15 cellular contexts compared by ENCODE assay signal in the genomic region with DNA sequence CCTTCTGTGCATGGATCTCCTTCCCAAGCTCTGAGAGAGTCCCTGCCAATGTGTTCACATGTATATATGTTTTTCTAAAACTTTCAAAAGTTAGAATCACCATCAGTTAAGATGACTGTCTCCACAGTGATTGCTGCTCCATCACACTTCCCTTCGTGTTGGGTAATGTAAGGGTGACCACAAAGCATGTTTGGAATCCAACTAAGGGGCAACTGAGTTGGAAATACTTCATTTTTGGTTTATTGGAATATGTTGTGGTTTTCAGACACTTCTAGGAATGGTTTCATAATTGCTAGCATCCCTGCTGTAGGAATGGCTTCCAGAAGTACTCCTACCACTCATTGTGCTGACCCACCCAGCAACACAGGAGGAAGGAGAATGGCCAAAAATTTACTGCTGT.
DNase-seq lines count a peak whose midpoint lies in the region; ATAC-seq and TF ChIP-seq lines count a peak whose summit lies in the region.
"Had no signal": no experiment of that assay in that cellular context is flagged by ENCODE, and none has a peak within 500 bp of the region (broad histone marks: within the 10 kb centered on the region; RNA-seq: fewer than 3 reads in every experiment).

No MANE protein-coding gene starts in this region.

- peak; percentile 29 for DNase-seq in Caki2 (ENCODE audit: low read depth)
- peak; percentile 92 for DNase-seq in M059J (ENCODE audit: low read depth)
- peak; percentile 87 for DNase-seq in choroid plexus epithelial cell (ENCODE audit: low read depth)
- DNase-seq in non-pigmented ciliary epithelial cell (ENCODE audit: low read depth): peak; percentile 42
- DNase-seq in ecto neural progenitor cell (ENCODE audit: low spot score): no peak
- DNase-seq in DMS53 treated with DMSO at 0.1 percent for 48 hours (lab: John Stamatoyannopoulos, UW; ENCODE audit: unreplicated experiment): no peak
- DNase-seq: activated CD4-positive, alpha-beta memory T cell treated with anti-CD3 and anti-CD28 coated beads, Interleukin-2, amount 10 ng/mL, durations not matched to agents 7 days and 5 days; activated effector memory CD4-positive, alpha-beta T cell treated with Interleukin-2 at 50 U/mL for 16 hours; GDM1; NCI-H1092; retina; stimulated activated naive CD8-positive, alpha-beta T cell treated with anti-CD3 and anti-CD28 coated beads, Interleukin-15, Interleukin-2, amounts not matched to agents 100 U/mL and 50 U/mL, for 24 hours had no signal

- H3K4me3 ChIP-seq in choroid plexus epithelial cell (ENCODE audit: low read depth, low read length): no peak overlapping the region

- no peak for TF ChIP-seq CTCF in choroid plexus epithelial cell (conservative IDR thresholded peaks at IDR 0.05; ENCODE audit: low read depth, low read length)

- no peak for ATAC-seq in GM21367 (IDR thresholded peaks at IDR 0.05; ENCODE audit: unreplicated experiment)
- ATAC-seq in GM21723 (IDR thresholded peaks at IDR 0.05; ENCODE audit: unreplicated experiment): no peak
- ATAC-seq: esophagus mucosa; stimulated activated naive CD8-positive, alpha-beta T cell treated with anti-CD3 and anti-CD28 coated beads, Interleukin-15, Interleukin-2, amounts not matched to agents 100 U/mL and 50 U/mL, for 24 hours had no signal

- in situ Hi-C loops in Caki2 (cut with HindIII; ENCODE audit: low pct_unique_long_range_greater_than_20kb, low sequenced_read_pairs): no loop called here

Comparison
In these comparisons a context has a peak if more than half of its experiments do, and no peak if none do; other contexts are left out.
1. DNase-seq: peak in Caki2 (single experiment), M059J (single experiment), choroid plexus epithelial cell (single experiment) and non-pigmented ciliary epithelial cell (single experiment); none in ecto neural progenitor cell (single experiment) and DMS53 treated with DMSO at 0.1 percent for 48 hours (single experiment).